In genomic region chr19:12846613-12847012, GRCh38 we compare ENCODE assay signal across 3 cellular contexts. TPM values are rescaled to one million over a fixed set of nuclear protein-coding genes. Genes with fewer than 3 reads are reported as not detected.
"Had no signal": no experiment of that assay in that cellular context is flagged by ENCODE, and none has a peak within 500 bp of the region (broad histone marks: within the 10 kb centered on the region; RNA-seq: fewer than 3 reads in every experiment).

No MANE protein-coding gene starts in this region.

RNA-seq across cellular contexts. Expression of gene RTBDN, which starts 12.2 kb away (rescaled TPM):
- total RNA-seq: HFFc6, HT1080 had no signal

RNA-seq across cellular contexts. Expression of gene KLF1, which starts 40.4 kb away (rescaled TPM):
- total RNA-seq: HepG2, HFFc6, HT1080 had no signal
